Comparison of ENCODE assay signal across 9 cellular contexts in genomic region chr17:78314683-78315354, GRCh38. TPM values are rescaled to one million over a fixed set of nuclear protein-coding genes. Genes with fewer than 3 reads are reported as not detected.
DNase-seq lines count a peak whose midpoint lies in the region; ATAC-seq, FAIRE-seq and TF ChIP-seq lines count a peak whose summit lies in the region.
"Had no signal": no experiment of that assay in that cellular context is flagged by ENCODE, and none has a peak within 500 bp of the region (broad histone marks: within the 10 kb centered on the region; RNA-seq: fewer than 3 reads in every experiment).

No MANE protein-coding gene starts in this region.

- no peaks in the 10 kb centered on the region for H3K9me3 ChIP-seq in kidney (ENCODE audit: control insufficient read depth in 1 of 2, low read length in 2 of 2)
- no peaks in the 10 kb centered on the region for H3K9me3 ChIP-seq in thoracic aorta

- H3K36me3 ChIP-seq in kidney (ENCODE audit: control insufficient read depth in 1 of 2, insufficient read depth in 2 of 2, low read length in 2 of 2), result no peaks in the 10 kb centered on the region
- H3K36me3 ChIP-seq in thoracic aorta, result no peaks in the 10 kb centered on the region

- TF ChIP-seq CTCF in kidney (IDR thresholded peaks at IDR 0.05; ENCODE audit: borderline replicate concordance, extremely low read depth, insufficient read depth) (no peak), thoracic aorta (IDR thresholded peaks at IDR 0.05) (no peak)

- DNase-seq in activated CD4-positive, alpha-beta T cell treated with anti-CD3 and anti-CD28 coated beads, Interleukin-2, amount 10 ng/mL, durations not matched to agents 7 days and 5 days, result no peak
- no peak for DNase-seq in activated CD4-positive, alpha-beta T cell treated with anti-CD3 and anti-CD28 coated beads, Interleukin-2, amount 50 U/mL, for 4 hours
- peak; percentile 76 for DNase-seq in kidney
- no peak for DNase-seq in thoracic aorta (ENCODE audit: low spot score)
- no peak for DNase-seq in 8988T
- DNase-seq in T1000 (lab: John Stamatoyannopoulos, UW), result no peak
- DNase-seq: NCI-H1417 treated with DMSO at 0.1 percent for 48 hours had no signal

- POLR2A ChIA-PET in activated CD4-positive, alpha-beta T cell treated with anti-CD3 and anti-CD28 coated beads, Interleukin-2, amount 10 ng/mL, durations not matched to agents 7 days and 5 days (lab: Charles Lee), result interaction anchor here (0.7 kb wide), 1 partner anchor 46 kb away, joined by 5 read pairs; no protein-coding TSS in a partner anchor

- intact Hi-C loops in kidney (cut with DNase I), result no loop called here

- peak overlapping the region; percentile 73 for H3K27ac Mint-ChIP-seq in activated CD4-positive, alpha-beta T cell treated with anti-CD3 and anti-CD28 coated beads, Interleukin-2, amount 10 ng/mL, durations not matched to agents 7 days and 5 days
- peak overlapping the region; percentile 87 for H3K27ac Mint-ChIP-seq in activated T-helper 17 cell treated with anti-CD3 and anti-CD28 coated beads, Interleukin-2, amount 50 U/mL, for 72 hours

- H3K4me1 ChIP-seq in kidney (ENCODE audit: control insufficient read depth in 1 of 2, insufficient read depth in 1 of 2, low read depth in 1 of 2, low read length in 2 of 2) (peaks cover 16 to 23% of the 10 kb centered on the region in 2 donors), thoracic aorta (ENCODE audit: control insufficient read depth in 1 of 2, low read depth in 2 of 2) (peaks cover 25 to 33% of the 10 kb centered on the region in 2 donors)

- peak overlapping the region in 1 of 2 donors; percentile 41 for H3K4me3 ChIP-seq in kidney (ENCODE audit: low read length in 2 of 2)
- H3K4me3 ChIP-seq in thoracic aorta, result peak overlapping the region; percentile 80

- no peaks in the 10 kb centered on the region for H3K9me3 Mint-ChIP-seq in activated CD4-positive, alpha-beta T cell treated with anti-CD3 and anti-CD28 coated beads, Interleukin-2, amount 10 ng/mL, durations not matched to agents 7 days and 5 days
- no peaks in the 10 kb centered on the region for H3K9me3 Mint-ChIP-seq in activated T-helper 17 cell treated with anti-CD3 and anti-CD28 coated beads, Interleukin-2, amount 50 U/mL, for 72 hours

- CTCF ChIA-PET in activated CD4-positive, alpha-beta T cell treated with anti-CD3 and anti-CD28 coated beads, Interleukin-2, amount 10 ng/mL, durations not matched to agents 7 days and 5 days (lab: Charles Lee), result interaction anchor here (1.4 to 1.8 kb wide), 3 partner anchors 10 to 26 kb away, joined by 4 to 7 read pairs (median 4); no protein-coding TSS in a partner anchor

- peak overlapping the region in 1 of 2 donors; percentile 36 for H3K9ac ChIP-seq in kidney (ENCODE audit: low read length in 2 of 2)

- H3K4me3 Mint-ChIP-seq in activated CD4-positive, alpha-beta T cell treated with anti-CD3 and anti-CD28 coated beads, Interleukin-2, amount 10 ng/mL, durations not matched to agents 7 days and 5 days, result peak overlapping the region; percentile 47
- H3K4me3 Mint-ChIP-seq in activated T-helper 17 cell treated with anti-CD3 and anti-CD28 coated beads, Interleukin-2, amount 50 U/mL, for 72 hours, result peak overlapping the region; percentile 80

- peak overlapping the region; percentile 65 to 93 for H3K27ac ChIP-seq in kidney (ENCODE audit: low read depth in 2 of 2, low read length in 2 of 2)
- peak overlapping the region; percentile 61 to 85 for H3K27ac ChIP-seq in thoracic aorta

- no peak for FAIRE-seq in kidney (lab: Jason Lieb, UNC)

- no peaks in the 10 kb centered on the region for H3K36me3 Mint-ChIP-seq in activated CD4-positive, alpha-beta T cell treated with anti-CD3 and anti-CD28 coated beads, Interleukin-2, amount 10 ng/mL, durations not matched to agents 7 days and 5 days (ENCODE audit: low read depth)
- no peaks in the 10 kb centered on the region for H3K36me3 Mint-ChIP-seq in activated T-helper 17 cell treated with anti-CD3 and anti-CD28 coated beads, Interleukin-2, amount 50 U/mL, for 72 hours (ENCODE audit: low read depth)

- ATAC-seq in activated T-helper 17 cell treated with anti-CD3 and anti-CD28 coated beads, Interleukin-2, amount 50 U/mL, for 72 hours (replicated peaks), result peak; percentile 5
- ATAC-seq in thoracic aorta (ENCODE audit: insufficient number of reproducible peaks, low FRiP score, low read depth) (no peak), HG03432 (IDR thresholded peaks at IDR 0.05; ENCODE audit: unreplicated experiment) (no peak)

- H3K27me3 ChIP-seq in thoracic aorta (replicated peaks; ENCODE audit: insufficient read depth), result no peaks in the 10 kb centered on the region

- H3K27me3 Mint-ChIP-seq in activated CD4-positive, alpha-beta T cell treated with anti-CD3 and anti-CD28 coated beads, Interleukin-2, amount 10 ng/mL, durations not matched to agents 7 days and 5 days, result peaks cover 15% of the 10 kb centered on the region
- no peaks in the 10 kb centered on the region for H3K27me3 Mint-ChIP-seq in activated T-helper 17 cell treated with anti-CD3 and anti-CD28 coated beads, Interleukin-2, amount 50 U/mL, for 72 hours

- peaks cover 45% of the 10 kb centered on the region for H3K4me1 Mint-ChIP-seq in activated CD4-positive, alpha-beta T cell treated with anti-CD3 and anti-CD28 coated beads, Interleukin-2, amount 10 ng/mL, durations not matched to agents 7 days and 5 days
- H3K4me1 Mint-ChIP-seq in activated T-helper 17 cell treated with anti-CD3 and anti-CD28 coated beads, Interleukin-2, amount 50 U/mL, for 72 hours, result peaks cover 25% of the 10 kb centered on the region

RNA-seq across cellular contexts. Expression of gene SOCS3, which starts 45.1 kb away (rescaled TPM):
- total RNA-seq in activated CD4-positive, alpha-beta T cell treated with anti-CD3 and anti-CD28 coated beads, Interleukin-2, amount 10 ng/mL, durations not matched to agents 7 days and 5 days, result 10 to 100 TPM; 22.2 to 24.4 TPM
- total RNA-seq in activated T-helper 17 cell treated with anti-CD3 and anti-CD28 coated beads, Interleukin-2, amount 50 U/mL, for 72 hours, result 100 to 1,000 TPM; 129 to 175 TPM
- total RNA-seq in kidney, result 110 TPM
- polyA plus RNA-seq in kidney (ENCODE audit: insufficient read depth, low read depth, low replicate concordance), result 31.2 TPM
- 100 to 1,000 TPM; 313 to 361 TPM for total RNA-seq in thoracic aorta
